In the genomic region with DNA sequence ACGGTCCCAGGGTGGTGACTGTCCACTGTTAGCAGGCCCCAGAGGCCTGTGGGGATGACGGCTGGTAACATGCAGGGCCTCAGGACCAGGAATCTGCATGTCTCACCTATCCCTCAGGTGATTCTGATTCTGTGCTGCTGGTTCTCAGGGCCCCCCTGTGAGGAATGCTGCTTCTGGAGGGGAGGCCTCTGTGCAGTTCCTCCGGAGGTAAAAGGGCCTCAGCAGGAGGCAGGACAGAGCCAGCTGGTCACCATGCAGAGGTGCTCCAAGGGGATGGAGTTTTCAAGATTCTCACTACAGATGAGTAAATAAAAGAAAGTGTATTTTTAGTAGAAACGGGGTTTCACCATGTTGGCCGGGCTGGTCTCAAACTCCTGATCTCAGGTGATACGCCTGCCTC, we compare ENCODE assay signal across 22 cellular contexts. TPM values are rescaled to one million over a fixed set of nuclear protein-coding genes. Genes with fewer than 3 reads are reported as not detected.
DNase-seq lines count a peak whose midpoint lies in the region; ATAC-seq and TF ChIP-seq lines count a peak whose summit lies in the region.
"Had no signal": no experiment of that assay in that cellular context is flagged by ENCODE, and none has a peak within 500 bp of the region (broad histone marks: within the 10 kb centered on the region; RNA-seq: fewer than 3 reads in every experiment).

No MANE protein-coding gene starts in this region.

- no peak overlapping the region for H3K4me3 ChIP-seq in breast epithelium
- H3K4me3 ChIP-seq: smooth muscle cell had no signal

- no peaks in the 10 kb centered on the region for H3K27me3 Mint-ChIP-seq in MCF 10A (ENCODE audit: insufficient read depth, unreplicated experiment)
- no peaks in the 10 kb centered on the region for H3K27me3 Mint-ChIP-seq in activated CD4-positive, alpha-beta memory T cell treated with anti-CD3 and anti-CD28 coated beads for 36 hours
- H3K27me3 Mint-ChIP-seq in endothelial cell (ENCODE audit: unreplicated experiment): peaks cover 5% of the 10 kb centered on the region
- H3K27me3 Mint-ChIP-seq in stimulated activated naive B cell treated with anti-CD40 and anti-IgM and Interleukin-4, amounts not matched to agents 10 μg/mL and 1 μg/mL and 100 μg/mL, for 72 hours: no peaks in the 10 kb centered on the region
- H3K27me3 Mint-ChIP-seq: activated naive CD8-positive, alpha-beta T cell treated with anti-CD3 and anti-CD28 coated beads, Interleukin-2, amount 50 U/mL, for 24 hours had no signal

- no peak for DNase-seq in MCF 10A (ENCODE audit: unreplicated experiment)
- no peak for DNase-seq in breast epithelium (ENCODE audit: low spot score in 2 of 2)
- no peak for DNase-seq in activated CD4-positive, alpha-beta memory T cell treated with anti-CD3 and anti-CD28 coated beads for 36 hours
- no peak for DNase-seq in endothelial cell (ENCODE audit: low spot score)
- DNase-seq in stimulated activated naive B cell treated with anti-CD40 and anti-IgM and Interleukin-4, amounts not matched to agents 10 μg/mL and 1 μg/mL and 100 μg/mL, for 72 hours: no peak
- no peak for DNase-seq in mesenteric fat pad (ENCODE audit: low spot score)
- no peak for DNase-seq in cerebellum (ENCODE audit: low spot score)
- DNase-seq: activated naive CD8-positive, alpha-beta T cell treated with anti-CD3 and anti-CD28 coated beads, Interleukin-2, amount 50 U/mL, for 24 hours; cerebellar nuclear complex; DMS79; GF-D8; HCEC 1CT; islet precursor cell; NCI-H1417; NCI-H2081 treated with DMSO at 0.1 percent for 48 hours; NCI-H774; nephron progenitor cell; stimulated activated CD4-positive, alpha-beta T cell treated with anti-CD3 and anti-CD28 coated beads, Interleukin-1b, Interleukin-23, amount 100 ng/mL, for 48 hours had no signal

- no peak for ATAC-seq in stimulated activated naive B cell treated with anti-CD40 and anti-IgM and Interleukin-4, amounts not matched to agents 10 μg/mL and 1 μg/mL and 100 μg/mL, for 72 hours (replicated peaks)
- ATAC-seq: activated naive CD8-positive, alpha-beta T cell treated with anti-CD3 and anti-CD28 coated beads, Interleukin-2, amount 50 U/mL, for 24 hours had no signal

- BruUV-seq in MCF 10A (replicated peaks; lab: Mats Ljungman, UMichigan): no TSS peak

- POLR2A ChIA-PET in MCF 10A (lab: Yijun Ruan, JAX): no interaction called here
- POLR2A ChIA-PET in activated CD4-positive, alpha-beta memory T cell treated with anti-CD3 and anti-CD28 coated beads for 36 hours (lab: Charles Lee): no interaction called here

- H3K27ac ChIP-seq in breast epithelium: peak overlapping the region in 1 of 2 donors; percentile 81
- H3K27ac ChIP-seq: KMS-11, parathyroid adenoma had no signal

- peaks cover 0 to 5% of the 10 kb centered on the region in 2 donors for H3K4me1 ChIP-seq in breast epithelium
- H3K4me1 ChIP-seq: parathyroid adenoma had no signal

- CTCF ChIA-PET in MCF 10A (lab: Yijun Ruan, JAX): interaction anchor here (21.5 kb wide), 1 partner anchor 280 kb away, joined by 342 read pairs; a partner anchor contains a TSS
- CTCF ChIA-PET in activated CD4-positive, alpha-beta memory T cell treated with anti-CD3 and anti-CD28 coated beads for 36 hours (lab: Charles Lee): no interaction called here

- H3K27ac Mint-ChIP-seq in MCF 10A (ENCODE audit: low read depth, unreplicated experiment): peak overlapping the region; percentile 49
- peak overlapping the region; percentile 79 for H3K27ac Mint-ChIP-seq in activated CD4-positive, alpha-beta memory T cell treated with anti-CD3 and anti-CD28 coated beads for 36 hours
- H3K27ac Mint-ChIP-seq in endothelial cell (ENCODE audit: unreplicated experiment): peak overlapping the region; percentile 44
- peak overlapping the region; percentile 68 for H3K27ac Mint-ChIP-seq in stimulated activated naive B cell treated with anti-CD40 and anti-IgM and Interleukin-4, amounts not matched to agents 10 μg/mL and 1 μg/mL and 100 μg/mL, for 72 hours
- H3K27ac Mint-ChIP-seq: activated naive CD8-positive, alpha-beta T cell treated with anti-CD3 and anti-CD28 coated beads, Interleukin-2, amount 50 U/mL, for 24 hours had no signal

- no peaks in the 10 kb centered on the region for H3K27me3 ChIP-seq in breast epithelium

- no peak for TF ChIP-seq CTCF in MCF 10A (IDR thresholded peaks at IDR 0.05; ENCODE audit: unreplicated experiment)
- no peak for TF ChIP-seq CTCF in breast epithelium (IDR thresholded peaks at IDR 0.05)
- no peak for TF ChIP-seq CTCF in endothelial cell (IDR thresholded peaks at IDR 0.05; ENCODE audit: unreplicated experiment)

- H3K9me3 Mint-ChIP-seq in MCF 10A (ENCODE audit: unreplicated experiment) (no peaks in the 10 kb centered on the region), endothelial cell (ENCODE audit: unreplicated experiment) (no peaks in the 10 kb centered on the region)
- H3K9me3 Mint-ChIP-seq in activated CD4-positive, alpha-beta memory T cell treated with anti-CD3 and anti-CD28 coated beads for 36 hours: no peaks in the 10 kb centered on the region
- H3K9me3 Mint-ChIP-seq in stimulated activated naive B cell treated with anti-CD40 and anti-IgM and Interleukin-4, amounts not matched to agents 10 μg/mL and 1 μg/mL and 100 μg/mL, for 72 hours: no peaks in the 10 kb centered on the region
- H3K9me3 Mint-ChIP-seq: activated naive CD8-positive, alpha-beta T cell treated with anti-CD3 and anti-CD28 coated beads, Interleukin-2, amount 50 U/mL, for 24 hours; CD14-positive monocyte; nephron progenitor cell had no signal

- H3K4me3 Mint-ChIP-seq in MCF 10A (ENCODE audit: unreplicated experiment): no peak overlapping the region
- H3K4me3 Mint-ChIP-seq in activated CD4-positive, alpha-beta memory T cell treated with anti-CD3 and anti-CD28 coated beads for 36 hours: no peak overlapping the region
- H3K4me3 Mint-ChIP-seq in endothelial cell (ENCODE audit: unreplicated experiment): no peak overlapping the region
- no peak overlapping the region for H3K4me3 Mint-ChIP-seq in stimulated activated naive B cell treated with anti-CD40 and anti-IgM and Interleukin-4, amounts not matched to agents 10 μg/mL and 1 μg/mL and 100 μg/mL, for 72 hours
- H3K4me3 Mint-ChIP-seq: activated naive CD8-positive, alpha-beta T cell treated with anti-CD3 and anti-CD28 coated beads, Interleukin-2, amount 50 U/mL, for 24 hours; CD14-positive monocyte had no signal

- no peak for TF ChIP-seq POLR2A in breast epithelium (IDR thresholded peaks at IDR 0.05)

- no peaks in the 10 kb centered on the region for H3K4me1 Mint-ChIP-seq in MCF 10A (ENCODE audit: insufficient read depth, unreplicated experiment)
- H3K4me1 Mint-ChIP-seq in activated CD4-positive, alpha-beta memory T cell treated with anti-CD3 and anti-CD28 coated beads for 36 hours (ENCODE audit: low read depth): peaks cover 29% of the 10 kb centered on the region
- H3K4me1 Mint-ChIP-seq in endothelial cell (ENCODE audit: unreplicated experiment): peaks cover 27% of the 10 kb centered on the region
- H3K4me1 Mint-ChIP-seq in stimulated activated naive B cell treated with anti-CD40 and anti-IgM and Interleukin-4, amounts not matched to agents 10 μg/mL and 1 μg/mL and 100 μg/mL, for 72 hours: peaks cover 30 to 46% of the 10 kb centered on the region in 2 donors
- H3K4me1 Mint-ChIP-seq: CD14-positive monocyte had no signal

- peaks cover 37% of the 10 kb centered on the region for H3K36me3 Mint-ChIP-seq in MCF 10A (ENCODE audit: insufficient read depth, unreplicated experiment)
- peaks cover 39% of the 10 kb centered on the region for H3K36me3 Mint-ChIP-seq in activated CD4-positive, alpha-beta memory T cell treated with anti-CD3 and anti-CD28 coated beads for 36 hours
- H3K36me3 Mint-ChIP-seq in endothelial cell (ENCODE audit: low read depth, unreplicated experiment): peaks cover 22% of the 10 kb centered on the region
- peaks cover 58 to 78% of the 10 kb centered on the region in 2 donors for H3K36me3 Mint-ChIP-seq in stimulated activated naive B cell treated with anti-CD40 and anti-IgM and Interleukin-4, amounts not matched to agents 10 μg/mL and 1 μg/mL and 100 μg/mL, for 72 hours

- no peaks in the 10 kb centered on the region for H3K36me3 ChIP-seq in breast epithelium

- no peaks in the 10 kb centered on the region for H3K9me3 ChIP-seq in breast epithelium

- intact Hi-C loops in MCF 10A (cut with micrococcal nuclease): loop anchor here (10.0 kb wide), 1 partner anchor 737 kb away; no protein-coding TSS in a partner anchor
- intact Hi-C loops in breast epithelium (cut with DNase I; ENCODE audit: low total_unique reads): no loop called here
- intact Hi-C loops in activated CD4-positive, alpha-beta memory T cell treated with anti-CD3 and anti-CD28 coated beads for 36 hours (cut with micrococcal nuclease): no loop called here

RNA-seq across cellular contexts. Expression of a gene that starts 33.8 kb away (rescaled TPM):
- 29.1 and 32.4 TPM in 2 replicates for total RNA-seq in MCF 10A (2022)
- total RNA-seq in breast epithelium: 10 to 100 TPM; 20.0 to 35.3 (median 33.1) TPM
- total RNA-seq in activated CD4-positive, alpha-beta memory T cell treated with anti-CD3 and anti-CD28 coated beads for 36 hours: 10 to 100 TPM; 25.5 to 26.7 TPM
- 58.1 TPM for total RNA-seq in endothelial cell (ENCODE audit: unreplicated experiment)
- 27.5 TPM for total RNA-seq in mesenteric fat pad
- 28.8 TPM for total RNA-seq in cerebellum

RNA-seq across cellular contexts. Expression of a gene that starts 35.9 kb away (rescaled TPM):
- total RNA-seq in MCF 10A (2022) (21.6 and 24.1 TPM in 2 replicates), breast epithelium (10 to 100 TPM; 50.3 to 88.5 (median 52.8) TPM), endothelial cell (ENCODE audit: unreplicated experiment) (37.9 TPM), mesenteric fat pad (41.6 TPM), cerebellum (18.6 TPM)
- 10 to 100 TPM; 35.1 to 38.2 TPM for total RNA-seq in activated CD4-positive, alpha-beta memory T cell treated with anti-CD3 and anti-CD28 coated beads for 36 hours
